Comparison of ENCODE assay signal across 29 cellular contexts in the genomic region with DNA sequence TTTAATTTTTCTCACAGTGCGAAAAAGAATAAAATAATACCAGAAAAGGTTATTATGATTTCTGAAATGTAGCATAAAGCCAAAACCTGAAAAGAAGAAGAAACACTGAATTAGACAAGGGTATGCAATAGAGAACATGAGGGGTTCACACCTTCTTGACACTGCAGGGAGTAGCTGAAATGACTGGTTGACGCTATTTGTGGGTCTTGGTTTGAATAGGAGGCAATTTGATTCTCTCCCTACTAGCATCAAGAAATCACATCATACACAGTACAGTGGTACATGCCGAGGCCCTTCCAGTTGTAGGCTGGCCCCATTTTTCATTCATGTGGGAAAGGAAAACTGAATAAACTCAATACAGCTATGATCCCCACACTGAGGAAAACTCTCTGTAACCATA.
DNase-seq lines count a peak whose midpoint lies in the region; ATAC-seq, FAIRE-seq and TF ChIP-seq lines count a peak whose summit lies in the region.
"Had no signal": no experiment of that assay in that cellular context is flagged by ENCODE, and none has a peak within 500 bp of the region (broad histone marks: within the 10 kb centered on the region; RNA-seq: fewer than 3 reads in every experiment).

No MANE protein-coding gene starts in this region.

- POLR2A ChIA-PET in K562 (lab: Yijun Ruan, JAX), result interaction anchor here (0.5 kb wide), 1 partner anchor 66 kb away, joined by 3 read pairs; no protein-coding TSS in a partner anchor

- in situ Hi-C loops in K562 (cut with MboI), result no loop called here
- in situ Hi-C loops in gastrocnemius medialis (cut with MboI; ENCODE audit: low sequenced_read_pairs in 4 of 4), result no loop called here
- in situ Hi-C loops in HAP-1 (cut with MboI; ENCODE audit: low sequenced_read_pairs), result no loop called here

- TF ChIP-seq RAD21 in K562 (CRISPR knock-in tag; conservative IDR thresholded peaks at IDR 0.05 in 1 of 2, IDR thresholded peaks at IDR 0.05 in 1 of 2), result no peak

- ATAC-seq in activated T-cell treated with anti-CD3 and anti-CD28 coated beads, Interleukin-2, amount 50 U/mL, for 72 hours (replicated peaks in 1 of 2), result peak; percentile 60 to 67
- ATAC-seq in GM18520 (IDR thresholded peaks at IDR 0.05; ENCODE audit: unreplicated experiment), result peak; percentile 45
- no peak for ATAC-seq in K562
- no peak for ATAC-seq in gastrocnemius medialis
- ATAC-seq: left lung, sciatic nerve, T-cell had no signal

- H3K27me3 ChIP-seq in K562 (ENCODE audit: control insufficient read depth in 2 of 2, insufficient read depth in 2 of 2, low read length in 2 of 2) (no peaks in the 10 kb centered on the region), gastrocnemius medialis (no peaks in the 10 kb centered on the region), HAP-1 (ENCODE audit: low read depth) (no peaks in the 10 kb centered on the region)
- H3K27me3 ChIP-seq: BE2C, left lung, tibial nerve had no signal

- TF ChIP-seq EP300 in K562 (IDR thresholded peaks at IDR 0.05; ENCODE audit: low read length), result no peak

- H3K9me3 ChIP-seq in K562 (replicated peaks; ENCODE audit: control insufficient read depth, insufficient read depth, low read depth, low read length) (no peaks in the 10 kb centered on the region), gastrocnemius medialis (no peaks in the 10 kb centered on the region), HAP-1 (no peaks in the 10 kb centered on the region)
- H3K9me3 ChIP-seq: BE2C, left lung, tibial nerve had no signal

- H3K4me1 ChIP-seq in K562 (replicated peaks in 1 of 2; ENCODE audit: control insufficient read depth in 2 of 2, insufficient read depth in 2 of 2, low read length in 2 of 2) (peaks cover 0 to 7% of the 10 kb centered on the region in 2 experiments; a peak in 2 of 5 replicates), gastrocnemius medialis (peaks cover 60 to 70% of the 10 kb centered on the region in 2 donors), HAP-1 (no peaks in the 10 kb centered on the region)
- H3K4me1 ChIP-seq: BE2C had no signal

- no peaks in the 10 kb centered on the region for H3K27me3 Mint-ChIP-seq in activated T-cell treated with anti-CD3 and anti-CD28 coated beads, Interleukin-2, amount 50 U/mL, for 72 hours (ENCODE audit: low read depth)
- H3K27me3 Mint-ChIP-seq: activated naive CD8-positive, alpha-beta T cell; progenitor cell of endocrine pancreas; T-cell had no signal

- intact Hi-C loops in K562 (cut with micrococcal nuclease) (no loop called here), gastrocnemius medialis (cut with DNase I; ENCODE audit: low total_unique reads) (no loop called here)

- H2AFZ ChIP-seq in K562 (ENCODE audit: low read depth, low read length), result no peak overlapping the region

- peaks cover 38% of the 10 kb centered on the region for H3K79me2 ChIP-seq in K562 (ENCODE audit: control insufficient read depth, insufficient read depth, low read length)

- H3K36me3 Mint-ChIP-seq in activated T-cell treated with anti-CD3 and anti-CD28 coated beads, Interleukin-2, amount 50 U/mL, for 72 hours (ENCODE audit: insufficient read depth in 2 of 2), result peaks cover 4 to 20% of the 10 kb centered on the region in 2 donors

- H3K9ac ChIP-seq in K562 (ENCODE audit: insufficient read depth in 1 of 2, low read depth in 2 of 2, low read length in 2 of 2), result no peak overlapping the region

- WGBS in K562 (ENCODE audit: insufficient coverage, low coverage, missing lambda C conversion rate), result 96% methylated on average over 3 of the region's 3 CpGs

- TF ChIP-seq CTCF in K562 (IDR thresholded peaks at IDR 0.05 in 2 of 3, conservative IDR thresholded peaks at IDR 0.05 in 1 of 3; ENCODE audit: insufficient read depth in 2 of 3, low read depth in 1 of 3, low read length in 3 of 3) (no peak), gastrocnemius medialis (IDR thresholded peaks at IDR 0.05 in 4 of 5, conservative IDR thresholded peaks at IDR 0.05 in 1 of 5) (no peak)

- peaks cover 43% of the 10 kb centered on the region for H3K4me1 Mint-ChIP-seq in activated T-cell treated with anti-CD3 and anti-CD28 coated beads, Interleukin-2, amount 50 U/mL, for 72 hours (ENCODE audit: low read depth)

- no peaks in the 10 kb centered on the region for H3K9me3 Mint-ChIP-seq in activated T-cell treated with anti-CD3 and anti-CD28 coated beads, Interleukin-2, amount 50 U/mL, for 72 hours
- H3K9me3 Mint-ChIP-seq: activated T-helper 2 cell treated with anti-CD3 and anti-CD28 coated beads, Interferon-gamma antibody, Interleukin-2, Interleukin-4, amounts not matched to agents 10 μg/mL and 5 μg/mL and 100 μg/mL, durations not matched to agents 14 hours and 24 hours and 36 hours; T-cell had no signal

- no TSS peak for BruUV-seq in K562 (replicated peaks; lab: Mats Ljungman, UMichigan)

- H3K27ac ChIP-seq in K562 (ENCODE audit: extremely low read depth, low read depth, low read length) (no peak overlapping the region), gastrocnemius medialis (peak overlapping the region; percentile 5 to 59 (median 42))
- H3K27ac ChIP-seq: coronary artery, left lung, tibial nerve, WERI-Rb-1 had no signal

- TF ChIP-seq POLR2A in K562 (conservative IDR thresholded peaks at IDR 0.05) (no peak), gastrocnemius medialis (IDR thresholded peaks at IDR 0.05) (no peak)

- H3K9me1 ChIP-seq in K562 (ENCODE audit: control insufficient read depth, insufficient read depth, low read length), result no peaks in the 10 kb centered on the region

- H3K4me3 ChIP-seq in K562, result no peak overlapping the region
- H3K4me3 ChIP-seq in gastrocnemius medialis, result no peak overlapping the region
- no peak overlapping the region for H3K4me3 ChIP-seq in HAP-1
- H3K4me3 ChIP-seq: coronary artery, left lung, tibial nerve had no signal

- peak; percentile 56 for FAIRE-seq in K562 (lab: Jason Lieb, UNC)

- no peak overlapping the region for H3K4me3 Mint-ChIP-seq in activated T-cell treated with anti-CD3 and anti-CD28 coated beads, Interleukin-2, amount 50 U/mL, for 72 hours
- H3K4me3 Mint-ChIP-seq: activated naive CD8-positive, alpha-beta T cell; T-cell had no signal

- H4K20me1 ChIP-seq in K562 (replicated peaks; ENCODE audit: control insufficient read depth, insufficient read depth, low read length), result no peaks in the 10 kb centered on the region

- CTCF ChIA-PET in K562 (lab: Yijun Ruan, JAX; ENCODE audit: low intra/inter-chr PET ratio), result no interaction called here

- no peak overlapping the region for H3K27ac Mint-ChIP-seq in activated T-cell treated with anti-CD3 and anti-CD28 coated beads, Interleukin-2, amount 50 U/mL, for 72 hours
- H3K27ac Mint-ChIP-seq: activated naive CD8-positive, alpha-beta T cell; activated T-helper 2 cell treated with anti-CD3 and anti-CD28 coated beads, Interferon-gamma antibody, Interleukin-2, Interleukin-4, amounts not matched to agents 10 μg/mL and 5 μg/mL and 100 μg/mL, durations not matched to agents 14 hours and 24 hours and 36 hours; progenitor cell of endocrine pancreas; T-cell had no signal

- no peak for DNase-seq in activated T-cell treated with anti-CD3 and anti-CD28 coated beads, Interleukin-2, amount 50 U/mL, for 72 hours
- no peak for DNase-seq in activated T-cell treated with anti-CD3 and anti-CD28 coated beads, Interleukin-2, amount 50 U/mL, for 1 hour
- DNase-seq in K562 (ENCODE audit: extremely low read depth in 1 of 4, low spot score in 3 of 4) (no peak), gastrocnemius medialis (no peak), HAP-1 (ENCODE audit: low spot score in 2 of 2) (no peak), SHP77 treated with DMSO at 0.1 percent for 48 hours (lab: John Stamatoyannopoulos, UW) (no peak), SIG-M5 (lab: John Stamatoyannopoulos, UW) (no peak)
- DNase-seq: activated CD4-positive, alpha-beta T cell treated with anti-CD3 and anti-CD28 coated beads for 48 hours; aorta; BE2C; effector CD8-positive, alpha-beta T cell; H7; left lung; mesendoderm; NCI-H1092; NCI-H1694 treated with DMSO at 0.1 percent for 48 hours; NCI-H2171; NCI-H510A treated with DMSO at 0.1 percent for 48 hours; stimulated activated CD4-positive, alpha-beta T cell treated with anti-CD3 and anti-CD28 coated beads, Interleukin-12 subunit alpha, Interleukin-12 subunit beta, amount 100 ng/mL, for 4 hours; stimulated activated CD4-positive, alpha-beta T cell treated with anti-CD3 and anti-CD28 coated beads, Interleukin-2, amount 100 ng/mL, for 48 hours; T-cell; WERI-Rb-1 had no signal

- H3K36me3 ChIP-seq in K562 (ENCODE audit: control insufficient read depth, insufficient read depth, low read length) (0 out of 3 replicates have a peak, but pooled peaks cover 7% of the 10 kb centered on the region), gastrocnemius medialis (no peaks in the 10 kb centered on the region), HAP-1 (replicated peaks) (no peaks in the 10 kb centered on the region)
- H3K36me3 ChIP-seq: BE2C, left lung, tibial nerve, WERI-Rb-1 had no signal

- no peak overlapping the region for H3K4me2 ChIP-seq in K562 (ENCODE audit: insufficient read depth, low read length)

TF ChIP-seq in K562, 482 proteins besides CTCF, POLR2A, EP300 and RAD21 (continues in another document):
- TF ChIP-seq PHB2 (IDR thresholded peaks at IDR 0.05; ENCODE audit: low read depth) (no peak), ATF1 (CRISPR knock-in tag; IDR thresholded peaks at IDR 0.05) (no peak), ATF1 (tag; IDR thresholded peaks at IDR 0.05) (no peak), JUN (IDR thresholded peaks at IDR 0.05; ENCODE audit: borderline replicate concordance, low read depth, low read length) (no peak), JUN (CRISPR knock-in tag; IDR thresholded peaks at IDR 0.05; ENCODE audit: borderline replicate concordance) (no peak)
- TF ChIP-seq, protein P1, sequence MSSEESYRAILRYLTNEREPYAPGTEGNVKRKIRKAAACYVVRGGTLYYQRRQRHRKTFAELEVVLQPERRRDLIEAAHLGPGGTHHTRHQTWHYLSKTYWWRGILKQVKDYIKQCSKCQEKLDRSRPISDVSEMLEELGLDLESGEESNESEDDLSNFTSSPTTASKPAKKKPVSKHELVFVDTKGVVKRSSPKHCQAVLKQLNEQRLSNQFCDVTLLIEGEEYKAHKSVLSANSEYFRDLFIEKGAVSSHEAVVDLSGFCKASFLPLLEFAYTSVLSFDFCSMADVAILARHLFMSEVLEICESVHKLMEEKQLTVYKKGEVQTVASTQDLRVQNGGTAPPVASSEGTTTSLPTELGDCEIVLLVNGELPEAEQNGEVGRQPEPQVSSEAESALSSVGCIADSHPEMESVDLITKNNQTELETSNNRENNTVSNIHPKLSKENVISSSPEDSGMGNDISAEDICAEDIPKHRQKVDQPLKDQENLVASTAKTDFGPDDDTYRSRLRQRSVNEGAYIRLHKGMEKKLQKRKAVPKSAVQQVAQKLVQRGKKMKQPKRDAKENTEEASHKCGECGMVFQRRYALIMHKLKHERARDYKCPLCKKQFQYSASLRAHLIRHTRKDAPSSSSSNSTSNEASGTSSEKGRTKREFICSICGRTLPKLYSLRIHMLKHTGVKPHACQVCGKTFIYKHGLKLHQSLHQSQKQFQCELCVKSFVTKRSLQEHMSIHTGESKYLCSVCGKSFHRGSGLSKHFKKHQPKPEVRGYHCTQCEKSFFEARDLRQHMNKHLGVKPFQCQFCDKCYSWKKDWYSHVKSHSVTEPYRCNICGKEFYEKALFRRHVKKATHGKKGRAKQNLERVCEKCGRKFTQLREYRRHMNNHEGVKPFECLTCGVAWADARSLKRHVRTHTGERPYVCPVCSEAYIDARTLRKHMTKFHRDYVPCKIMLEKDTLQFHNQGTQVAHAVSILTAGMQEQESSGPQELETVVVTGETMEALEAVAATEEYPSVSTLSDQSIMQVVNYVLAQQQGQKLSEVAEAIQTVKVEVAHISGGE (CRISPR knock-in tag; IDR thresholded peaks at IDR 0.05), result no peak

Comparison
In these comparisons a context has a peak if more than half of its experiments do, and no peak if none do; other contexts are left out.
1. ATAC-seq: peak in activated T-cell treated with anti-CD3 and anti-CD28 coated beads, Interleukin-2, amount 50 U/mL, for 72 hours (2 of 2) and GM18520 (single experiment); none in K562 (single experiment) and gastrocnemius medialis (0 of 2).